In genomic region chr3:3801510-3801841, GRCh38 we compare ENCODE assay signal across 12 cellular contexts. TPM values are rescaled to one million over a fixed set of nuclear protein-coding genes. Genes with fewer than 3 reads are reported as not detected.
DNase-seq lines count a peak whose midpoint lies in the region; ATAC-seq, FAIRE-seq and TF ChIP-seq lines count a peak whose summit lies in the region.
"Had no signal": no experiment of that assay in that cellular context is flagged by ENCODE, and none has a peak within 500 bp of the region (broad histone marks: within the 10 kb centered on the region; RNA-seq: fewer than 3 reads in every experiment).

No MANE protein-coding gene starts in this region.

- H3K27me3 ChIP-seq in SJCRH30 (no peaks in the 10 kb centered on the region), iPS DF 6.9 (ENCODE audit: control insufficient read depth, insufficient read depth, low read length) (no peaks in the 10 kb centered on the region), neutrophil (peaks cover 63% of the 10 kb centered on the region)

- H3K36me3 ChIP-seq in SJCRH30 (no peaks in the 10 kb centered on the region), iPS DF 6.9 (ENCODE audit: control insufficient read depth, insufficient read depth, low read length) (peaks cover 9% of the 10 kb centered on the region; the same call in 1 of the 2 replicates), neutrophil (peaks cover under 1% of the 10 kb centered on the region)

- H3K27ac ChIP-seq in SJCRH30 (no peak overlapping the region; the same call in 1 of the 2 replicates), iPS DF 6.9 (ENCODE audit: low read length) (no peak overlapping the region), neutrophil (no peak overlapping the region)
- H3K27ac ChIP-seq: SK-N-MC had no signal

- ATAC-seq in GM18498 (IDR thresholded peaks at IDR 0.05; ENCODE audit: unreplicated experiment) = no peak

- peak overlapping the region; percentile 73 for H3K4me3 ChIP-seq in SJCRH30
- peak overlapping the region; percentile 78; the same call in 1 of the 2 replicates for H3K4me3 ChIP-seq in iPS DF 6.9 (ENCODE audit: low read length)
- H3K4me3 ChIP-seq in neutrophil (ENCODE audit: low read depth in 1 of 2, low read length in 1 of 2) = peak overlapping the region; percentile 75 to 83
- H3K4me3 ChIP-seq: SK-N-MC had no signal

- no peaks in the 10 kb centered on the region for H3K4me1 ChIP-seq in SJCRH30
- 0 out of 2 replicates have a peak, but pooled peaks cover 1% of the 10 kb centered on the region for H3K4me1 ChIP-seq in iPS DF 6.9 (ENCODE audit: control insufficient read depth, insufficient read depth, low read length)
- H3K4me1 ChIP-seq in neutrophil (ENCODE audit: control insufficient read depth in 1 of 2, insufficient read depth in 1 of 2, low read depth in 1 of 2, low read length in 1 of 2) = peaks cover 23 to 28% of the 10 kb centered on the region in 2 experiments

- TF ChIP-seq CTCF in neutrophil (IDR thresholded peaks at IDR 0.05) = no peak

- H3K9me3 ChIP-seq in SJCRH30 (replicated peaks) = no peaks in the 10 kb centered on the region
- H3K9me3 ChIP-seq in iPS DF 6.9 (ENCODE audit: control insufficient read depth, insufficient read depth, low read length) = no peaks in the 10 kb centered on the region
- H3K9me3 ChIP-seq in neutrophil = no peaks in the 10 kb centered on the region

- DNase-seq in ELF-1 (ENCODE audit: low read depth, low spot score) (peak; percentile 63), SJCRH30 (no peak), iPS DF 6.9 (ENCODE audit: low read depth, low spot score) (peak; percentile 61), HTR-8/SVneo (ENCODE audit: insufficient read length, low spot score) (no peak), NCI-H510A treated with DMSO at 0.1 percent for 48 hours (lab: John Stamatoyannopoulos, UW) (no peak), HUDEP-2 (lab: John Stamatoyannopoulos, UW; ENCODE audit: unreplicated experiment in 76 of 76) (no peak)
- DNase-seq: activated effector memory CD4-positive, alpha-beta T cell treated with anti-CD3 and anti-CD28 coated beads, Interleukin-2, amount 50 U/mL, for 16 hours; effector CD4-positive, alpha-beta T cell; NCI-H748 treated with DMSO at 0.1 percent for 48 hours had no signal

- FAIRE-seq in HTR-8/SVneo (lab: Jason Lieb, UNC) = no peak

- no CpG with 5 or more reads among the region's 4 CpGs for WGBS in iPS DF 6.9 (ENCODE audit: insufficient coverage, insufficient read length)

RNA-seq across cellular contexts. Expression of gene LRRN1, which starts 2.2 kb away (rescaled TPM):
- 15.7 and 20.2 TPM in 2 replicates for total RNA-seq in SJCRH30 (2014; rRNA removed; shearing (Covaris generic))

Comparison
In these comparisons a context has a peak if more than half of its experiments do, and no peak if none do; other contexts are left out.
1. DNase-seq: peak in ELF-1 (single experiment) and iPS DF 6.9 (single experiment); none in SJCRH30 (0 of 2), HTR-8/SVneo (single experiment), NCI-H510A treated with DMSO at 0.1 percent for 48 hours (single experiment) and HUDEP-2 (0 of 76).
2. Peak in every context shown above with its lines, with median percentiles within 50 percentile points of each other: H3K4me3 ChIP-seq.